ENCODE assay signal across 1 cellular context in the genomic region with DNA sequence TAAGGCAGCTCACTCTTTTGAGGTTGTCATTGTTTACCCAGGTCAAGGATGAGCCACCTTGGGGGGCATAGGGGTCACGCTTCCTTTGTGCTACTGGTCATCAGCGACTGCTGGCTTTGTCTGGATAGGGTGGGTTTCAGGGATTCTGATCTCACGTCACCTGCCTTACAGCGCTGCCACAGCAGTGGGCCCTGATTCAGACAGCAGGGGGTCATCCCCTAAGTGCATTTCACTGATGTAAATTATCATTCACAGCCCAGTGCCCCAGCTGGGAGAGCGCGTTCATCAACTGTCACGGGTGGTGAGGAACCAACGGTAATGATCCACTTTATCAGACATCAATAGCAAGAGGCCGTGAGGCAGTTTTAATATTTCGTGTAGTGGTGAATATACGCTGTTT.
TF ChIP-seq lines count a peak whose summit lies in the region.

No MANE protein-coding gene starts in this region.

TF ChIP-seq in GM23338, 12 proteins besides CTCF, POLR2A, EP300 and RAD21 (continued from another document):
- TF ChIP-seq, protein P1, sequence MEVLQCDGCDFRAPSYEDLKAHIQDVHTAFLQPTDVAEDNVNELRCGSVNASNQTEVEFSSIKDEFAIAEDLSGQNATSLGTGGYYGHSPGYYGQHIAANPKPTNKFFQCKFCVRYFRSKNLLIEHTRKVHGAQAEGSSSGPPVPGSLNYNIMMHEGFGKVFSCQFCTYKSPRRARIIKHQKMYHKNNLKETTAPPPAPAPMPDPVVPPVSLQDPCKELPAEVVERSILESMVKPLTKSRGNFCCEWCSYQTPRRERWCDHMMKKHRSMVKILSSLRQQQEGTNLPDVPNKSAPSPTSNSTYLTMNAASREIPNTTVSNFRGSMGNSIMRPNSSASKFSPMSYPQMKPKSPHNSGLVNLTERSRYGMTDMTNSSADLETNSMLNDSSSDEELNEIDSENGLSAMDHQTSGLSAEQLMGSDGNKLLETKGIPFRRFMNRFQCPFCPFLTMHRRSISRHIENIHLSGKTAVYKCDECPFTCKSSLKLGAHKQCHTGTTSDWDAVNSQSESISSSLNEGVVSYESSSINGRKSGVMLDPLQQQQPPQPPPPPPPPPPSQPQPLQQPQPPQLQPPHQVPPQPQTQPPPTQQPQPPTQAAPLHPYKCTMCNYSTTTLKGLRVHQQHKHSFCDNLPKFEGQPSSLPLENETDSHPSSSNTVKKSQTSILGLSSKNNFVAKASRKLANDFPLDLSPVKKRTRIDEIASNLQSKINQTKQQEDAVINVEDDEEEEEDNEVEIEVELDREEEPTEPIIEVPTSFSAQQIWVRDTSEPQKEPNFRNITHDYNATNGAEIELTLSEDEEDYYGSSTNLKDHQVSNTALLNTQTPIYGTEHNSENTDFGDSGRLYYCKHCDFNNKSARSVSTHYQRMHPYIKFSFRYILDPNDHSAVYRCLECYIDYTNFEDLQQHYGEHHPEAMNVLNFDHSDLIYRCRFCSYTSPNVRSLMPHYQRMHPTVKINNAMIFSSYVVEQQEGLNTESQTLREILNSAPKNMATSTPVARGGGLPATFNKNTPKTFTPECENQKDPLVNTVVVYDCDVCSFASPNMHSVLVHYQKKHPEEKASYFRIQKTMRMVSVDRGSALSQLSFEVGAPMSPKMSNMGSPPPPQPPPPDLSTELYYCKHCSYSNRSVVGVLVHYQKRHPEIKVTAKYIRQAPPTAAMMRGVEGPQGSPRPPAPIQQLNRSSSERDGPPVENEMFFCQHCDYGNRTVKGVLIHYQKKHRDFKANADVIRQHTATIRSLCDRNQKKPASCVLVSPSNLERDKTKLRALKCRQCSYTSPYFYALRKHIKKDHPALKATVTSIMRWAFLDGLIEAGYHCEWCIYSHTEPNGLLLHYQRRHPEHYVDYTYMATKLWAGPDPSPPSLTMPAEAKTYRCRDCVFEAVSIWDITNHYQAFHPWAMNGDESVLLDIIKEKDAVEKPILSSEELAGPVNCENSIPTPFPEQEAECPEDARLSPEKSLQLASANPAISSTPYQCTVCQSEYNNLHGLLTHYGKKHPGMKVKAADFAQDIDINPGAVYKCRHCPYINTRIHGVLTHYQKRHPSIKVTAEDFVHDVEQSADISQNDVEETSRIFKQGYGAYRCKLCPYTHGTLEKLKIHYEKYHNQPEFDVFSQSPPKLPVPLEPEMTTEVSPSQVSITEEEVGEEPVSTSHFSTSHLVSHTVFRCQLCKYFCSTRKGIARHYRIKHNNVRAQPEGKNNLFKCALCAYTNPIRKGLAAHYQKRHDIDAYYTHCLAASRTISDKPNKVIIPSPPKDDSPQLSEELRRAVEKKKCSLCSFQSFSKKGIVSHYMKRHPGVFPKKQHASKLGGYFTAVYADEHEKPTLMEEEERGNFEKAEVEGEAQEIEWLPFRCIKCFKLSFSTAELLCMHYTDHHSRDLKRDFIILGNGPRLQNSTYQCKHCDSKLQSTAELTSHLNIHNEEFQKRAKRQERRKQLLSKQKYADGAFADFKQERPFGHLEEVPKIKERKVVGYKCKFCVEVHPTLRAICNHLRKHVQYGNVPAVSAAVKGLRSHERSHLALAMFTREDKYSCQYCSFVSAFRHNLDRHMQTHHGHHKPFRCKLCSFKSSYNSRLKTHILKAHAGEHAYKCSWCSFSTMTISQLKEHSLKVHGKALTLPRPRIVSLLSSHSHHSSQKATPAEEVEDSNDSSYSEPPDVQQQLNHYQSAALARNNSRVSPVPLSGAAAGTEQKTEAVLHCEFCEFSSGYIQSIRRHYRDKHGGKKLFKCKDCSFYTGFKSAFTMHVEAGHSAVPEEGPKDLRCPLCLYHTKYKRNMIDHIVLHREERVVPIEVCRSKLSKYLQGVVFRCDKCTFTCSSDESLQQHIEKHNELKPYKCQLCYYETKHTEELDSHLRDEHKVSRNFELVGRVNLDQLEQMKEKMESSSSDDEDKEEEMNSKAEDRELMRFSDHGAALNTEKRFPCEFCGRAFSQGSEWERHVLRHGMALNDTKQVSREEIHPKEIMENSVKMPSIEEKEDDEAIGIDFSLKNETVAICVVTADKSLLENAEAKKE (CRISPR knock-in tag; IDR thresholded peaks at IDR 0.05): no peak
- no peak for TF ChIP-seq EZH2 (IDR thresholded peaks at IDR 0.05; ENCODE audit: low read depth, unreplicated experiment)
- TF ChIP-seq JUNB (IDR thresholded peaks at IDR 0.05; ENCODE audit: unreplicated experiment): no peak
- TF ChIP-seq EZH2phosphoT487 (IDR thresholded peaks at IDR 0.05; ENCODE audit: unreplicated experiment): no peak
- TF ChIP-seq STAT1 (IDR thresholded peaks at IDR 0.05; ENCODE audit: unreplicated experiment): no peak
- no peak for TF ChIP-seq REST (IDR thresholded peaks at IDR 0.05; ENCODE audit: unreplicated experiment)
- no peak for TF ChIP-seq NANOG (IDR thresholded peaks at IDR 0.05; ENCODE audit: borderline replicate concordance)
- no peak for TF ChIP-seq ZNF331 (CRISPR knock-in tag; IDR thresholded peaks at IDR 0.05; ENCODE audit: low read depth)
- no peak for TF ChIP-seq POLR2AphosphoS5 (IDR thresholded peaks at IDR 0.05; ENCODE audit: low read depth)
- no peak for TF ChIP-seq CREB1 (CRISPR knock-in tag; IDR thresholded peaks at IDR 0.05; ENCODE audit: low read depth)
TF ChIP-seq in GM23338: peak in this region for 0.
